In genomic region chr4:151928112-151928511, GRCh38 we compare ENCODE assay signal across 2 cellular contexts.
TF ChIP-seq lines count a peak whose summit lies in the region.

No MANE protein-coding gene starts in this region.

TF ChIP-seq in GM23338, 12 proteins besides CTCF, POLR2A, EP300 and RAD21:
- TF ChIP-seq REST (IDR thresholded peaks at IDR 0.05; ENCODE audit: unreplicated experiment), result no peak
- TF ChIP-seq EZH2phosphoT487 (IDR thresholded peaks at IDR 0.05; ENCODE audit: unreplicated experiment), result no peak
- no peak for TF ChIP-seq NANOG (IDR thresholded peaks at IDR 0.05; ENCODE audit: borderline replicate concordance)
- no peak for TF ChIP-seq STAT1 (IDR thresholded peaks at IDR 0.05; ENCODE audit: unreplicated experiment)
- no peak for TF ChIP-seq JUNB (IDR thresholded peaks at IDR 0.05; ENCODE audit: unreplicated experiment)
- TF ChIP-seq, protein P1, sequence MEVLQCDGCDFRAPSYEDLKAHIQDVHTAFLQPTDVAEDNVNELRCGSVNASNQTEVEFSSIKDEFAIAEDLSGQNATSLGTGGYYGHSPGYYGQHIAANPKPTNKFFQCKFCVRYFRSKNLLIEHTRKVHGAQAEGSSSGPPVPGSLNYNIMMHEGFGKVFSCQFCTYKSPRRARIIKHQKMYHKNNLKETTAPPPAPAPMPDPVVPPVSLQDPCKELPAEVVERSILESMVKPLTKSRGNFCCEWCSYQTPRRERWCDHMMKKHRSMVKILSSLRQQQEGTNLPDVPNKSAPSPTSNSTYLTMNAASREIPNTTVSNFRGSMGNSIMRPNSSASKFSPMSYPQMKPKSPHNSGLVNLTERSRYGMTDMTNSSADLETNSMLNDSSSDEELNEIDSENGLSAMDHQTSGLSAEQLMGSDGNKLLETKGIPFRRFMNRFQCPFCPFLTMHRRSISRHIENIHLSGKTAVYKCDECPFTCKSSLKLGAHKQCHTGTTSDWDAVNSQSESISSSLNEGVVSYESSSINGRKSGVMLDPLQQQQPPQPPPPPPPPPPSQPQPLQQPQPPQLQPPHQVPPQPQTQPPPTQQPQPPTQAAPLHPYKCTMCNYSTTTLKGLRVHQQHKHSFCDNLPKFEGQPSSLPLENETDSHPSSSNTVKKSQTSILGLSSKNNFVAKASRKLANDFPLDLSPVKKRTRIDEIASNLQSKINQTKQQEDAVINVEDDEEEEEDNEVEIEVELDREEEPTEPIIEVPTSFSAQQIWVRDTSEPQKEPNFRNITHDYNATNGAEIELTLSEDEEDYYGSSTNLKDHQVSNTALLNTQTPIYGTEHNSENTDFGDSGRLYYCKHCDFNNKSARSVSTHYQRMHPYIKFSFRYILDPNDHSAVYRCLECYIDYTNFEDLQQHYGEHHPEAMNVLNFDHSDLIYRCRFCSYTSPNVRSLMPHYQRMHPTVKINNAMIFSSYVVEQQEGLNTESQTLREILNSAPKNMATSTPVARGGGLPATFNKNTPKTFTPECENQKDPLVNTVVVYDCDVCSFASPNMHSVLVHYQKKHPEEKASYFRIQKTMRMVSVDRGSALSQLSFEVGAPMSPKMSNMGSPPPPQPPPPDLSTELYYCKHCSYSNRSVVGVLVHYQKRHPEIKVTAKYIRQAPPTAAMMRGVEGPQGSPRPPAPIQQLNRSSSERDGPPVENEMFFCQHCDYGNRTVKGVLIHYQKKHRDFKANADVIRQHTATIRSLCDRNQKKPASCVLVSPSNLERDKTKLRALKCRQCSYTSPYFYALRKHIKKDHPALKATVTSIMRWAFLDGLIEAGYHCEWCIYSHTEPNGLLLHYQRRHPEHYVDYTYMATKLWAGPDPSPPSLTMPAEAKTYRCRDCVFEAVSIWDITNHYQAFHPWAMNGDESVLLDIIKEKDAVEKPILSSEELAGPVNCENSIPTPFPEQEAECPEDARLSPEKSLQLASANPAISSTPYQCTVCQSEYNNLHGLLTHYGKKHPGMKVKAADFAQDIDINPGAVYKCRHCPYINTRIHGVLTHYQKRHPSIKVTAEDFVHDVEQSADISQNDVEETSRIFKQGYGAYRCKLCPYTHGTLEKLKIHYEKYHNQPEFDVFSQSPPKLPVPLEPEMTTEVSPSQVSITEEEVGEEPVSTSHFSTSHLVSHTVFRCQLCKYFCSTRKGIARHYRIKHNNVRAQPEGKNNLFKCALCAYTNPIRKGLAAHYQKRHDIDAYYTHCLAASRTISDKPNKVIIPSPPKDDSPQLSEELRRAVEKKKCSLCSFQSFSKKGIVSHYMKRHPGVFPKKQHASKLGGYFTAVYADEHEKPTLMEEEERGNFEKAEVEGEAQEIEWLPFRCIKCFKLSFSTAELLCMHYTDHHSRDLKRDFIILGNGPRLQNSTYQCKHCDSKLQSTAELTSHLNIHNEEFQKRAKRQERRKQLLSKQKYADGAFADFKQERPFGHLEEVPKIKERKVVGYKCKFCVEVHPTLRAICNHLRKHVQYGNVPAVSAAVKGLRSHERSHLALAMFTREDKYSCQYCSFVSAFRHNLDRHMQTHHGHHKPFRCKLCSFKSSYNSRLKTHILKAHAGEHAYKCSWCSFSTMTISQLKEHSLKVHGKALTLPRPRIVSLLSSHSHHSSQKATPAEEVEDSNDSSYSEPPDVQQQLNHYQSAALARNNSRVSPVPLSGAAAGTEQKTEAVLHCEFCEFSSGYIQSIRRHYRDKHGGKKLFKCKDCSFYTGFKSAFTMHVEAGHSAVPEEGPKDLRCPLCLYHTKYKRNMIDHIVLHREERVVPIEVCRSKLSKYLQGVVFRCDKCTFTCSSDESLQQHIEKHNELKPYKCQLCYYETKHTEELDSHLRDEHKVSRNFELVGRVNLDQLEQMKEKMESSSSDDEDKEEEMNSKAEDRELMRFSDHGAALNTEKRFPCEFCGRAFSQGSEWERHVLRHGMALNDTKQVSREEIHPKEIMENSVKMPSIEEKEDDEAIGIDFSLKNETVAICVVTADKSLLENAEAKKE (CRISPR knock-in tag; IDR thresholded peaks at IDR 0.05), result no peak
- no peak for TF ChIP-seq CREB1 (CRISPR knock-in tag; IDR thresholded peaks at IDR 0.05; ENCODE audit: low read depth)

TF ChIP-seq in neural cell, 6 proteins besides CTCF, POLR2A, EP300 and RAD21 (continued from another document):
- no peak for TF ChIP-seq REST (IDR thresholded peaks at IDR 0.05; ENCODE audit: borderline replicate concordance)
